ENCODE assay signal across 1 cellular context in genomic region chr11:65008016-65008415, GRCh38.
A peak's percentile ranks its signal among the peaks of the same experiment; 100 is the strongest.
TF ChIP-seq lines count a peak whose summit lies in the region.

No MANE protein-coding gene starts in this region.

TF ChIP-seq in HepG2, 621 proteins besides CTCF, POLR2A, EP300 and RAD21:
- TF ChIP-seq ZBTB10 (CRISPR knock-in tag; IDR thresholded peaks at IDR 0.05; ENCODE audit: borderline replicate concordance): no peak
- TF ChIP-seq STAT5B (CRISPR knock-in tag; IDR thresholded peaks at IDR 0.05): no peak
- TF ChIP-seq ZNF44 (CRISPR knock-in tag; IDR thresholded peaks at IDR 0.05): no peak
- no peak for TF ChIP-seq ARHGAP35 (CRISPR knock-in tag; IDR thresholded peaks at IDR 0.05; ENCODE audit: borderline replicate concordance)
- TF ChIP-seq TRIM24 (CRISPR knock-in tag; IDR thresholded peaks at IDR 0.05): no peak
- TF ChIP-seq ZNF547 (CRISPR knock-in tag; IDR thresholded peaks at IDR 0.05): no peak
- TF ChIP-seq ZNF543 (CRISPR knock-in tag; IDR thresholded peaks at IDR 0.05): no peak
- TF ChIP-seq ZNF652 (CRISPR knock-in tag; IDR thresholded peaks at IDR 0.05; ENCODE audit: borderline replicate concordance, low read depth): peak; percentile 48; the same call in 1 of the 2 replicates
- no peak for TF ChIP-seq ZSCAN21 (CRISPR knock-in tag; IDR thresholded peaks at IDR 0.05; ENCODE audit: borderline replicate concordance)
